7 cellular contexts compared by ENCODE assay signal in genomic region chr5:99807346-99807745, GRCh38.
"Had no signal": no experiment of that assay in that cellular context is flagged by ENCODE, and none has a peak within 500 bp of the region (broad histone marks: within the 10 kb centered on the region; RNA-seq: fewer than 3 reads in every experiment).

No MANE protein-coding gene starts in this region.

- H2AFZ ChIP-seq: GM23338 had no signal

- H3K4me3 Mint-ChIP-seq: GM23338, IgD-negative memory B cell had no signal

- H3K4me3 ChIP-seq: GM23338, HAP-1 had no signal

- FAIRE-seq: HTR-8/SVneo had no signal

- H3K9me3 Mint-ChIP-seq: GM23338, IgD-negative memory B cell had no signal

- H3K36me3 Mint-ChIP-seq: IgD-negative memory B cell had no signal

- H3K9ac ChIP-seq: KMS-11 had no signal

- H3K27me3 Mint-ChIP-seq: IgD-negative memory B cell had no signal

- H3K4me1 Mint-ChIP-seq: GM23338, IgD-negative memory B cell had no signal

- H3K4me1 ChIP-seq: HAP-1 had no signal

- H3K27ac Mint-ChIP-seq: GM23338, IgD-negative memory B cell had no signal

- DNase-seq: H7, KBM-7 had no signal

- H3K4me2 ChIP-seq: GM23338, KMS-11 had no signal

- H3K27ac ChIP-seq: KMS-11 had no signal

- H3K36me3 ChIP-seq: HAP-1 had no signal

- H3K9me3 ChIP-seq: HAP-1 had no signal
